In the genomic region with DNA sequence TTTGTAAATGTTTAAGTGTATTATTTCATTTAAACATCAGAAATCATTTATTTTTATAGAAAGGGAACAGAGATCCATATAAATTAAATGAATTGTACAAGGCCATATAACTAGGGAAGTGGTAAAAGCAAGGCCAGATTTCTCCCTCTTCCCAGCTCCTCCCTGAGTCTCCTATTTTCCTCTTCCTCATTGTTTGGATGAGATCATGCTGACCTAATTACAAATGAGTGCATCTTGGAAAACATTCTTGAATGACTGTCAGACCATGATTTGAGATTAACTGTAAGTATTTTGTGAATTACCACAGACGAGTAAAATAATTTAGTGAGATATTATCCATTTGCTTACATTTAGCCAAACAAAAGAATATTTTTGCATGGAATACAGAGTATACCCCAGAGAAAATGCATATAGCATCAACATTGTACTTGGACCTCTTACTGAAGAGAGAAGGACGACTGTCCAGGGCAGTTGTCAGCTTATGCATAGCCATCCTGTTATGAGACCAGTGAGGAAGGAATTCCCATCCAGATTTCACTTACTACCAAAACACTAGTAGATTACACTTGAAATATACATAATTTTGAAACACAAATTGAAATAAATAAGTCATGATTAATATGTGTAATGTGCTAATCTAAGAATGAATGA, we compare ENCODE assay signal across 15 cellular contexts. TPM values are rescaled to one million over a fixed set of nuclear protein-coding genes. Genes with fewer than 3 reads are reported as not detected.
DNase-seq lines count a peak whose midpoint lies in the region; TF ChIP-seq lines count a peak whose summit lies in the region.
"Had no signal": no experiment of that assay in that cellular context is flagged by ENCODE, and none has a peak within 500 bp of the region (broad histone marks: within the 10 kb centered on the region; RNA-seq: fewer than 3 reads in every experiment).

No MANE protein-coding gene starts in this region.

- no peak overlapping the region for H2AK5ac ChIP-seq in mesendoderm (ENCODE audit: low read length)

- no peak overlapping the region for H3K23ac ChIP-seq in mesendoderm (ENCODE audit: low read length)

- H2AFZ ChIP-seq in fibroblast of lung (ENCODE audit: low read length): no peak overlapping the region

- H2BK15ac ChIP-seq in mesendoderm (replicated peaks; ENCODE audit: low read depth): no peak overlapping the region

- no peak overlapping the region for H2BK5ac ChIP-seq in mesendoderm (ENCODE audit: low read length)

- no peak overlapping the region for H3K4me3 ChIP-seq in fibroblast of lung (replicated peaks in 1 of 4; ENCODE audit: control extremely low read depth in 1 of 4, insufficient read depth in 1 of 4, low read depth in 3 of 4, low read length in 4 of 4)
- no peak overlapping the region for H3K4me3 ChIP-seq in mesendoderm (ENCODE audit: low read length)
- no peak overlapping the region for H3K4me3 ChIP-seq in esophagus muscularis mucosa
- H3K4me3 ChIP-seq: colonic mucosa had no signal

- no peaks in the 10 kb centered on the region for H4K20me1 ChIP-seq in fibroblast of lung (ENCODE audit: control insufficient read depth, extremely low read depth, insufficient read depth, low read length)

- DNase-seq in EH (ENCODE audit: low read depth) (peak; percentile 77), RPMI7951 (ENCODE audit: low read depth) (peak; percentile 1), fibroblast of lung (ENCODE audit: low read depth in 2 of 2) (peak; percentile 47 to 72), mesendoderm (peak; percentile 33), A172 (ENCODE audit: low spot score) (no peak), NCI-H2227 (lab: John Stamatoyannopoulos, UW; ENCODE audit: unreplicated experiment) (no peak), esophagus muscularis mucosa (ENCODE audit: extremely low spot score) (no peak), superior temporal gyrus (ENCODE audit: extremely low spot score) (no peak)
- DNase-seq: activated CD4-positive, CD25-positive, alpha-beta regulatory T cell; colonic mucosa; kidney; NCI-H1092; NCI-H345; OCI-M1; stimulated activated CD4-positive, alpha-beta T cell treated with anti-CD3 and anti-CD28 coated beads, Interleukin-1b, Interleukin-23, amount 100 ng/mL, for 48 hours had no signal

- no peaks in the 10 kb centered on the region for H3K79me2 ChIP-seq in fibroblast of lung (ENCODE audit: control insufficient read depth, insufficient read depth, low read length)
- H3K79me2 ChIP-seq in mesendoderm (ENCODE audit: control insufficient read depth, insufficient read depth, low read length): no peaks in the 10 kb centered on the region

- no CpG with 5 or more reads among the region's 2 CpGs for WGBS in mesendoderm (ENCODE audit: extremely low coverage, insufficient coverage, low lambda C conversion rate)
- 71% methylated on average over 2 of the region's 2 CpGs for WGBS in esophagus muscularis mucosa

- H3K4ac ChIP-seq in mesendoderm (ENCODE audit: low read depth, low read length): no peak overlapping the region

- no peak for TF ChIP-seq POLR2A in esophagus muscularis mucosa (IDR thresholded peaks at IDR 0.05; ENCODE audit: low read depth)

- H4K5ac ChIP-seq in mesendoderm (ENCODE audit: low read length): no peak overlapping the region

- no peak overlapping the region for H3K56ac ChIP-seq in mesendoderm (ENCODE audit: low read length)

- H2BK120ac ChIP-seq in mesendoderm (ENCODE audit: low read depth, low read length): no peak overlapping the region

- no peak for TF ChIP-seq EP300 in esophagus muscularis mucosa (IDR thresholded peaks at IDR 0.05)

- no peaks in the 10 kb centered on the region for H3K79me1 ChIP-seq in mesendoderm (ENCODE audit: low read length)

- H3K18ac ChIP-seq in mesendoderm (ENCODE audit: low read length): no peak overlapping the region

- no peak overlapping the region for H4K8ac ChIP-seq in mesendoderm (ENCODE audit: low read depth, low read length)

- no peak overlapping the region for H3K4me2 ChIP-seq in fibroblast of lung (ENCODE audit: extremely low read depth, insufficient read depth, low read length)
- no peak overlapping the region for H3K4me2 ChIP-seq in mesendoderm (ENCODE audit: low read length)

- H3K4me1 ChIP-seq in fibroblast of lung (ENCODE audit: control insufficient read depth, extremely low read depth, insufficient read depth, low read length): no peaks in the 10 kb centered on the region
- no peaks in the 10 kb centered on the region for H3K4me1 ChIP-seq in mesendoderm (ENCODE audit: control insufficient read depth, low read depth, low read length)
- peaks cover 0 to 9% (median 0%) of the 10 kb centered on the region in 4 donors for H3K4me1 ChIP-seq in esophagus muscularis mucosa
- H3K4me1 ChIP-seq: colonic mucosa had no signal

- H3K27me3 ChIP-seq in fibroblast of lung (ENCODE audit: control insufficient read depth, insufficient read depth, low read length): no peaks in the 10 kb centered on the region
- no peaks in the 10 kb centered on the region for H3K27me3 ChIP-seq in mesendoderm (ENCODE audit: insufficient read depth, low read length, poor library complexity)
- no peaks in the 10 kb centered on the region for H3K27me3 ChIP-seq in esophagus muscularis mucosa
- H3K27me3 ChIP-seq: colonic mucosa had no signal

- TF ChIP-seq CTCF in fibroblast of lung (conservative IDR thresholded peaks at IDR 0.05 in 1 of 2, IDR thresholded peaks at IDR 0.05 in 1 of 2; ENCODE audit: low read depth in 1 of 2, low read length in 2 of 2) (no peak), esophagus muscularis mucosa (IDR thresholded peaks at IDR 0.05) (no peak)

- H3K36me3 ChIP-seq in fibroblast of lung (ENCODE audit: control insufficient read depth, insufficient read depth, low read length) (no peaks in the 10 kb centered on the region), mesendoderm (ENCODE audit: control insufficient read depth, insufficient read depth, low read length) (no peaks in the 10 kb centered on the region), esophagus muscularis mucosa (peaks cover 0 to 43% (median 18%) of the 10 kb centered on the region in 4 donors)
- H3K36me3 ChIP-seq: colonic mucosa had no signal

- H3K9ac ChIP-seq in fibroblast of lung (ENCODE audit: insufficient read depth, low read length) (no peak overlapping the region), mesendoderm (ENCODE audit: low read length) (no peak overlapping the region)

- H3K27ac ChIP-seq in fibroblast of lung (ENCODE audit: insufficient read depth, low read length) (no peak overlapping the region), mesendoderm (ENCODE audit: low read depth, low read length) (no peak overlapping the region), esophagus muscularis mucosa (replicated peaks in 1 of 4) (no peak overlapping the region)
- H3K27ac ChIP-seq: colonic mucosa had no signal

- no peaks in the 10 kb centered on the region for H3K9me3 ChIP-seq in fibroblast of lung (ENCODE audit: control insufficient read depth, insufficient read depth, low read depth, low read length)
- H3K9me3 ChIP-seq in esophagus muscularis mucosa: no peaks in the 10 kb centered on the region
- H3K9me3 ChIP-seq: colonic mucosa had no signal

- intact Hi-C loops in esophagus muscularis mucosa (cut with DNase I): no loop called here

RNA-seq across cellular contexts. Expression of a gene that starts 47.3 kb away (rescaled TPM):
- total RNA-seq in RPMI7951 (2014; rRNA removed; shearing (Covaris generic)): 62.2 and 68.0 TPM in 2 replicates
- total RNA-seq in fibroblast of lung (29.8 and 34.2 TPM in 2 replicates), esophagus muscularis mucosa (100 to 1,000 TPM in 2 of 4 donors, 10 to 100 TPM in 2; 82.5 to 165 (median 111) TPM)
- 57.4 and 71.1 TPM in 2 replicates for polyA plus RNA-seq in fibroblast of lung
- 45.6 and 50.1 TPM in 2 replicates for polyA plus RNA-seq in fibroblast of lung (2012)
- polyA minus RNA-seq in fibroblast of lung (ENCODE audit: low replicate concordance): 29.6 and 35.0 TPM in 2 replicates
- 45.6 TPM for polyA plus RNA-seq in mesendoderm (2013, experiment 1 of 2)
- polyA plus RNA-seq in mesendoderm (2013, experiment 2 of 2): 44.0 TPM
- 38.1 and 41.7 TPM in 2 replicates for total RNA-seq in A172 (2014; rRNA removed; shearing (Covaris generic))

Comparison
In these comparisons a context has a peak if more than half of its experiments do, and no peak if none do; other contexts are left out.
1. DNase-seq: peak in EH (single experiment), RPMI7951 (single experiment), fibroblast of lung (2 of 2) and mesendoderm (single experiment); none in A172 (single experiment), NCI-H2227 (single experiment), esophagus muscularis mucosa (single experiment) and superior temporal gyrus (single experiment).